10 cellular contexts compared by ENCODE assay signal in genomic region chr1:174963547-174964125, GRCh38. TPM values are rescaled to one million over a fixed set of nuclear protein-coding genes. Genes with fewer than 3 reads are reported as not detected.
DNase-seq lines count a peak whose midpoint lies in the region; ATAC-seq and TF ChIP-seq lines count a peak whose summit lies in the region.
"Had no signal": no experiment of that assay in that cellular context is flagged by ENCODE, and none has a peak within 500 bp of the region (broad histone marks: within the 10 kb centered on the region; RNA-seq: fewer than 3 reads in every experiment).

No MANE protein-coding gene starts in this region.

- intact Hi-C loops in activated T-helper 1 cell treated with anti-CD3 and anti-CD28 coated beads, Interleukin-12 subunit alpha, Interleukin-12 subunit beta, Interleukin-2, Interleukin-4 antibody, amounts not matched to agents 30 ng/mL and 10 ng/mL and 1 ng/mL, durations not matched to agents 14 hours and 24 hours and 36 hours (cut with micrococcal nuclease): loop anchor here (1.0 to 10.0 kb wide), 8 partner anchors 19 to 1489 kb away; partner anchors contain the start of genes CACYBP and PRDX6
- intact Hi-C loops in natural killer cell (cut with micrococcal nuclease) (loop anchor here (1.0 to 10.0 kb wide), 2 partner anchors 164 to 939 kb away; partner anchors contain the start of gene RC3H1), A673 (cut with micrococcal nuclease; ENCODE audit: unreplicated experiment) (no loop called here)

- no peaks in the 10 kb centered on the region for H3K36me3 ChIP-seq in A673 (ENCODE audit: insufficient read depth, low read length, poor library complexity, severe bottlenecking)

- no peak for ATAC-seq in natural killer cell
- no peak for ATAC-seq in HG03378 (IDR thresholded peaks at IDR 0.05; ENCODE audit: unreplicated experiment)

- H3K27ac Mint-ChIP-seq in activated T-helper 1 cell treated with anti-CD3 and anti-CD28 coated beads, Interleukin-12 subunit alpha, Interleukin-12 subunit beta, Interleukin-2, Interleukin-4 antibody, amounts not matched to agents 30 ng/mL and 10 ng/mL and 1 ng/mL, durations not matched to agents 14 hours and 24 hours and 36 hours: peak overlapping the region; percentile 90
- H3K27ac Mint-ChIP-seq in natural killer cell: peak overlapping the region; percentile 90 to 99
- H3K27ac Mint-ChIP-seq: progenitor cell of endocrine pancreas had no signal

- H3K9me3 ChIP-seq in A673 (ENCODE audit: low read depth, low read length, poor library complexity, severe bottlenecking): no peaks in the 10 kb centered on the region

- TF ChIP-seq CTCF in natural killer cell (IDR thresholded peaks at IDR 0.05) (no peak), A673 (conservative IDR thresholded peaks at IDR 0.05; ENCODE audit: low read depth, low read length) (no peak)

- peak; percentile 43 for DNase-seq in COLO668 (lab: John Stamatoyannopoulos, UW; ENCODE audit: unreplicated experiment)
- peak; percentile 36 for DNase-seq in LHCN-M2 (ENCODE audit: low read depth)
- DNase-seq in activated T-helper 1 cell treated with anti-CD3 and anti-CD28 coated beads, Interleukin-12 subunit alpha, Interleukin-12 subunit beta, Interleukin-2, Interleukin-4 antibody, amounts not matched to agents 30 ng/mL and 10 ng/mL and 1 ng/mL, durations not matched to agents 14 hours and 24 hours and 36 hours (ENCODE audit: low spot score): no peak
- no peak for DNase-seq in natural killer cell
- DNase-seq in A673 (ENCODE audit: low spot score): no peak
- no peak for DNase-seq in NCI-H187 treated with DMSO at 0.1 percent for 48 hours (lab: John Stamatoyannopoulos, UW)
- DNase-seq in amygdala (lab: John Stamatoyannopoulos, UW): no peak
- DNase-seq: dorsolateral prefrontal cortex had no signal

- H3K4me1 Mint-ChIP-seq in activated T-helper 1 cell treated with anti-CD3 and anti-CD28 coated beads, Interleukin-12 subunit alpha, Interleukin-12 subunit beta, Interleukin-2, Interleukin-4 antibody, amounts not matched to agents 30 ng/mL and 10 ng/mL and 1 ng/mL, durations not matched to agents 14 hours and 24 hours and 36 hours (ENCODE audit: low read depth): peaks cover 52% of the 10 kb centered on the region
- peaks cover 45 to 52% of the 10 kb centered on the region in 2 donors for H3K4me1 Mint-ChIP-seq in natural killer cell

- POLR2A ChIA-PET in A673 (lab: Charles Lee; ENCODE audit: low non-redundant PET): no interaction called here

- no TSS peak for BruUV-seq in A673 (replicated peaks; lab: Mats Ljungman, UMichigan)

- no peaks in the 10 kb centered on the region for H3K27me3 ChIP-seq in A673 (replicated peaks; ENCODE audit: insufficient read depth, low read depth, low read length, poor library complexity)
- H3K27me3 ChIP-seq: dorsolateral prefrontal cortex had no signal

- no peak overlapping the region for H3K4me3 Mint-ChIP-seq in activated T-helper 1 cell treated with anti-CD3 and anti-CD28 coated beads, Interleukin-12 subunit alpha, Interleukin-12 subunit beta, Interleukin-2, Interleukin-4 antibody, amounts not matched to agents 30 ng/mL and 10 ng/mL and 1 ng/mL, durations not matched to agents 14 hours and 24 hours and 36 hours
- H3K4me3 Mint-ChIP-seq in natural killer cell: peak overlapping the region; percentile 82

- CTCF ChIA-PET in A673 (lab: Charles Lee): interaction anchor here (0.7 kb wide), 1 partner anchor 66 kb away, joined by 3 read pairs; no protein-coding TSS in a partner anchor

- no peaks in the 10 kb centered on the region for H3K27me3 Mint-ChIP-seq in activated T-helper 1 cell treated with anti-CD3 and anti-CD28 coated beads, Interleukin-12 subunit alpha, Interleukin-12 subunit beta, Interleukin-2, Interleukin-4 antibody, amounts not matched to agents 30 ng/mL and 10 ng/mL and 1 ng/mL, durations not matched to agents 14 hours and 24 hours and 36 hours (ENCODE audit: insufficient read depth)
- H3K27me3 Mint-ChIP-seq in natural killer cell (ENCODE audit: low read depth in 2 of 2): no peaks in the 10 kb centered on the region
- H3K27me3 Mint-ChIP-seq: progenitor cell of endocrine pancreas had no signal

- H3K4me3 ChIP-seq in A673 (ENCODE audit: low read depth, low read length, poor library complexity, severe bottlenecking): no peak overlapping the region
- H3K4me3 ChIP-seq: dorsolateral prefrontal cortex had no signal

- no peaks in the 10 kb centered on the region for H3K36me3 Mint-ChIP-seq in activated T-helper 1 cell treated with anti-CD3 and anti-CD28 coated beads, Interleukin-12 subunit alpha, Interleukin-12 subunit beta, Interleukin-2, Interleukin-4 antibody, amounts not matched to agents 30 ng/mL and 10 ng/mL and 1 ng/mL, durations not matched to agents 14 hours and 24 hours and 36 hours (ENCODE audit: low read depth)
- H3K36me3 Mint-ChIP-seq in natural killer cell: no peaks in the 10 kb centered on the region

- H3K4me1 ChIP-seq in A673 (ENCODE audit: insufficient read depth, low read length, poor library complexity, severe bottlenecking): no peaks in the 10 kb centered on the region

- no peaks in the 10 kb centered on the region for H3K9me3 Mint-ChIP-seq in activated T-helper 1 cell treated with anti-CD3 and anti-CD28 coated beads, Interleukin-12 subunit alpha, Interleukin-12 subunit beta, Interleukin-2, Interleukin-4 antibody, amounts not matched to agents 30 ng/mL and 10 ng/mL and 1 ng/mL, durations not matched to agents 14 hours and 24 hours and 36 hours
- H3K9me3 Mint-ChIP-seq in natural killer cell: no peaks in the 10 kb centered on the region

- no peak overlapping the region for H3K27ac ChIP-seq in A673 (ENCODE audit: low read depth, low read length, poor library complexity, severe bottlenecking)

RNA-seq across cellular contexts. Expression of gene CACYBP, which starts 36.1 kb away (rescaled TPM):
- 145 and 179 TPM in 2 replicates for total RNA-seq in LHCN-M2 (2014; rRNA removed)
- 65.9 TPM for polyA plus RNA-seq in LHCN-M2 (2012)
- 342 and 369 TPM in 2 replicates for total RNA-seq in activated T-helper 1 cell treated with anti-CD3 and anti-CD28 coated beads, Interleukin-12 subunit alpha, Interleukin-12 subunit beta, Interleukin-2, Interleukin-4 antibody, amounts not matched to agents 30 ng/mL and 10 ng/mL and 1 ng/mL, durations not matched to agents 14 hours and 24 hours and 36 hours
- total RNA-seq in natural killer cell: 10 to 100 TPM; 43.8 to 55.4 (median 51.9) TPM
- 307 and 310 TPM in 2 replicates for total RNA-seq in A673 (2021)

RNA-seq across cellular contexts. Expression of gene MRPS14, which starts 59.6 kb away (rescaled TPM):
- total RNA-seq in LHCN-M2 (2014; rRNA removed) (13.5 and 17.2 TPM in 2 replicates), natural killer cell (10 to 100 TPM; 11.5 to 13.2 (median 12.0) TPM), A673 (2021) (39.6 and 40.1 TPM in 2 replicates)
- polyA plus RNA-seq in LHCN-M2 (2012): 29.5 TPM
- total RNA-seq in activated T-helper 1 cell treated with anti-CD3 and anti-CD28 coated beads, Interleukin-12 subunit alpha, Interleukin-12 subunit beta, Interleukin-2, Interleukin-4 antibody, amounts not matched to agents 30 ng/mL and 10 ng/mL and 1 ng/mL, durations not matched to agents 14 hours and 24 hours and 36 hours: 29.2 and 29.9 TPM in 2 replicates

Comparison
In these comparisons a context has a peak if more than half of its experiments do, and no peak if none do; other contexts are left out.
1. DNase-seq: peak in COLO668 (single experiment) and LHCN-M2 (single experiment); none in activated T-helper 1 cell treated with anti-CD3 and anti-CD28 coated beads, Interleukin-12 subunit alpha, Interleukin-12 subunit beta, Interleukin-2, Interleukin-4 antibody, amounts not matched to agents 30 ng/mL and 10 ng/mL and 1 ng/mL, durations not matched to agents 14 hours and 24 hours and 36 hours (single experiment), natural killer cell (single experiment), A673 (single experiment), NCI-H187 treated with DMSO at 0.1 percent for 48 hours (single experiment) and amygdala (0 of 56).